ENCODE assay signal across 26 cellular contexts in genomic region chr20:38283236-38283635, GRCh38. TPM values are rescaled to one million over a fixed set of nuclear protein-coding genes. Genes with fewer than 3 reads are reported as not detected.
"Had no signal": no experiment of that assay in that cellular context is flagged by ENCODE, and none has a peak within 500 bp of the region (broad histone marks: within the 10 kb centered on the region; RNA-seq: fewer than 3 reads in every experiment).

No MANE protein-coding gene starts in this region.

- H3K27ac ChIP-seq: dorsolateral prefrontal cortex, hepatocyte, left ventricle myocardium inferior, lower lobe of right lung, parathyroid adenoma, psoas muscle, right lobe of liver, spleen, tibial artery, upper lobe of right lung, vagina had no signal

- H3K36me3 ChIP-seq: left ventricle myocardium inferior, lower lobe of right lung, right lobe of liver, spleen, tibial artery, upper lobe of right lung, vagina had no signal

- H3K4me1 ChIP-seq: left ventricle myocardium inferior, lower lobe of right lung, parathyroid adenoma had no signal

- H3K9ac ChIP-seq: parathyroid adenoma had no signal

- H3K4me3 ChIP-seq: dorsolateral prefrontal cortex, hepatocyte, left ventricle myocardium inferior, lower lobe of right lung, psoas muscle, right lobe of liver, spleen, tibial artery, upper lobe of right lung, vagina had no signal

- H3K4me3 Mint-ChIP-seq: memory B cell; naive thymus-derived CD8-positive, alpha-beta T cell; neural crest cell; stimulated activated memory B cell treated with anti-CD40 and anti-IgM and Interleukin-4, amounts not matched to agents 10 μg/mL and 1 μg/mL and 100 μg/mL, for 72 hours; stimulated activated naive CD8-positive, alpha-beta T cell treated with anti-CD3 and anti-CD28 coated beads, Interleukin-15, Interleukin-2, amounts not matched to agents 100 ng/mL and 50 ng/mL, for 24 hours had no signal

- ATAC-seq: left cardiac atrium; lower lobe of right lung; naive thymus-derived CD8-positive, alpha-beta T cell; psoas muscle; right lobe of liver; stimulated activated memory B cell treated with anti-CD40 and anti-IgM and Interleukin-4, amounts not matched to agents 10 μg/mL and 1 μg/mL and 100 μg/mL, for 72 hours; upper lobe of right lung had no signal

- H3K9me3 ChIP-seq: left ventricle myocardium inferior, lower lobe of right lung, psoas muscle, right lobe of liver, tibial artery, upper lobe of right lung, vagina had no signal

- H3K27me3 ChIP-seq: dorsolateral prefrontal cortex, hepatocyte, right lobe of liver, spleen, tibial artery, upper lobe of right lung, vagina had no signal

- H3K9me3 Mint-ChIP-seq: memory B cell; naive thymus-derived CD8-positive, alpha-beta T cell; stimulated activated memory B cell treated with anti-CD40 and anti-IgM and Interleukin-4, amounts not matched to agents 10 μg/mL and 1 μg/mL and 100 μg/mL, for 72 hours; stimulated activated naive CD8-positive, alpha-beta T cell treated with anti-CD3 and anti-CD28 coated beads, Interleukin-15, Interleukin-2, amounts not matched to agents 100 ng/mL and 50 ng/mL, for 24 hours had no signal

- H2AFZ ChIP-seq: hepatocyte, parathyroid adenoma had no signal

- DNase-seq: cortex of kidney; effector CD8-positive, alpha-beta T cell; foreskin melanocyte; kidney; left cardiac atrium; left ventricle myocardium inferior; lower lobe of right lung; naive thymus-derived CD8-positive, alpha-beta T cell; occipital lobe; psoas muscle; retina; spleen; stimulated activated CD4-positive, alpha-beta T cell treated with anti-CD3 and anti-CD28 coated beads, Interleukin-15, amount 100 ng/mL, for 24 hours; stimulated activated CD4-positive, alpha-beta T cell treated with anti-CD3 and anti-CD28 coated beads, Interleukin-1b, Interleukin-23, amount 100 ng/mL, for 48 hours; stimulated activated CD4-positive, alpha-beta T cell treated with anti-CD3 and anti-CD28 coated beads, Interleukin-4, amount 100 ng/mL, for 24 hours; tibial artery; upper lobe of right lung had no signal

- H3K4me1 Mint-ChIP-seq: memory B cell had no signal

- H3K27ac Mint-ChIP-seq: memory B cell; naive thymus-derived CD8-positive, alpha-beta T cell; stimulated activated memory B cell treated with anti-CD40 and anti-IgM and Interleukin-4, amounts not matched to agents 10 μg/mL and 1 μg/mL and 100 μg/mL, for 72 hours; stimulated activated naive CD8-positive, alpha-beta T cell treated with anti-CD3 and anti-CD28 coated beads, Interleukin-15, Interleukin-2, amounts not matched to agents 100 ng/mL and 50 ng/mL, for 24 hours had no signal

- H3K4me2 ChIP-seq: hepatocyte had no signal

- H3K36me3 Mint-ChIP-seq: memory B cell; naive thymus-derived CD8-positive, alpha-beta T cell; stimulated activated memory B cell treated with anti-CD40 and anti-IgM and Interleukin-4, amounts not matched to agents 10 μg/mL and 1 μg/mL and 100 μg/mL, for 72 hours had no signal

RNA-seq across cellular contexts. Expression of gene BPI, which starts 20.7 kb away (rescaled TPM):
- total RNA-seq: left cardiac atrium; left ventricle myocardium inferior; naive thymus-derived CD8-positive, alpha-beta T cell; neural crest cell; occipital lobe; upper lobe of right lung; vagina had no signal
- polyA plus RNA-seq: naive thymus-derived CD8-positive, alpha-beta T cell had no signal

RNA-seq across cellular contexts. Expression of gene KIAA1755, which starts 22.7 kb away (rescaled TPM):
- total RNA-seq: naive thymus-derived CD8-positive, alpha-beta T cell had no signal
- polyA plus RNA-seq: naive thymus-derived CD8-positive, alpha-beta T cell had no signal
